ENCODE assay signal across 12 cellular contexts in the genomic region with DNA sequence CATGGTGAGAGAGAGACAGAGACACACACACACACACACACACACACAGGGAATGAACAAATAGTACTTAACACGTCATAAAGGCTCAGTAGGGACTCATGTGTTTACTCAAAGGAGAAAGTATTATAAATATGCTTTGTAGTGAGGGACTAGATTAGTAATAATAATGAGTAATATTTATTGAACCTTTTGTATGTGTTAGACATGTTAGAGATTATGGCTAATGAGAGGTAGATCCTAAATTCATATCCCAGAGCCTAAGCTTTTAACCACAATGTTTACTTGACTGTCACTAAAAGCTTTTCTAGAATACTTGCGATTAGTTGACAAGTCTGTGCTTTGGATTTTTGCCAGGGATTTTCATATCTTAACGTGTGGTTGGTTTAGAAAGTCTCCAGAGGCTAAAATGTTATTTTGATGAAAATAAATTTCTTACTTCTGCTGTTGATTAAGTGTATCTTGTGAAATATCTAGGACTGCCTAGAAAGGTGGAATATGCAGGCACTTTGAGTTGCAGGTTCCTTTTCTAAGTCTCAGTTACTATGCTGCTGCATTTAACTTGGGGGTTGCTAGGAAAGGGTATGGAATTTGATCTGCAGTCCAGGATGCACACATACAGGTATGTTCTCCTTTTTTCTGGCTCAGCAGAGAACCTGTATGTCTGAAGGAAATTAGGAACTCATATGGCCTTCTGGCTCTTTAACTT.
DNase-seq lines count a peak whose midpoint lies in the region; ATAC-seq and TF ChIP-seq lines count a peak whose summit lies in the region.
"Had no signal": no experiment of that assay in that cellular context is flagged by ENCODE, and none has a peak within 500 bp of the region (broad histone marks: within the 10 kb centered on the region; RNA-seq: fewer than 3 reads in every experiment).

No MANE protein-coding gene starts in this region.

- peaks cover 7% of the 10 kb centered on the region for H3K4me1 ChIP-seq in body of pancreas

- ATAC-seq in body of pancreas (peak; percentile 47), memory B cell (ENCODE audit: low read depth) (no peak)
- no peak for ATAC-seq in activated CD8-positive, alpha-beta memory T cell treated with anti-CD3 and anti-CD28 coated beads, Interleukin-2, amount 10 ng/mL, durations not matched to agents 7 days and 5 days
- ATAC-seq: activated naive CD4-positive, alpha-beta T cell treated with anti-CD3 and anti-CD28 coated beads, Interleukin-2, amount 50 U/mL, for 72 hours; CD8-positive, alpha-beta T cell had no signal

- no peak overlapping the region for H3K4me3 ChIP-seq in body of pancreas
- H3K4me3 ChIP-seq: SJCRH30 had no signal

- peak overlapping the region; percentile 65 for H3K27ac Mint-ChIP-seq in memory B cell
- no peak overlapping the region for H3K27ac Mint-ChIP-seq in activated CD8-positive, alpha-beta memory T cell treated with anti-CD3 and anti-CD28 coated beads, Interleukin-2, amount 10 ng/mL, durations not matched to agents 7 days and 5 days
- H3K27ac Mint-ChIP-seq: activated naive CD4-positive, alpha-beta T cell treated with anti-CD3 and anti-CD28 coated beads, Interleukin-2, amount 50 U/mL, for 72 hours; CD8-positive, alpha-beta T cell had no signal

- DNase-seq in DMS153 treated with DMSO at 0.1 percent for 48 hours (lab: John Stamatoyannopoulos, UW; ENCODE audit: unreplicated experiment) = peak; percentile 32
- DNase-seq in NCI-H146 (lab: John Stamatoyannopoulos, UW) = peak; percentile 52
- DNase-seq in body of pancreas = no peak
- no peak for DNase-seq in memory B cell (ENCODE audit: low spot score in 2 of 2)
- DNase-seq in LoVo (ENCODE audit: low spot score) = no peak
- DNase-seq in activated CD8-positive, alpha-beta memory T cell treated with anti-CD3 and anti-CD28 coated beads, Interleukin-2, amount 10 ng/mL, durations not matched to agents 7 days and 5 days = no peak
- DNase-seq in AG20443 (ENCODE audit: low spot score) = no peak
- DNase-seq in amniotic stem cell (lab: John Stamatoyannopoulos, UW) = no peak
- DNase-seq: activated CD4-positive, alpha-beta T cell treated with anti-CD3 and anti-CD28 coated beads for 48 hours; CD8-positive, alpha-beta T cell; SJCRH30 had no signal

- WGBS in body of pancreas, 2 donors = 5 to 9% methylated on average over 3 of the region's 3 CpGs

- H3K4me3 Mint-ChIP-seq in memory B cell = no peak overlapping the region
- H3K4me3 Mint-ChIP-seq in activated CD8-positive, alpha-beta memory T cell treated with anti-CD3 and anti-CD28 coated beads, Interleukin-2, amount 10 ng/mL, durations not matched to agents 7 days and 5 days = no peak overlapping the region
- H3K4me3 Mint-ChIP-seq: CD8-positive, alpha-beta T cell had no signal

- CTCF ChIA-PET in activated CD8-positive, alpha-beta memory T cell treated with anti-CD3 and anti-CD28 coated beads, Interleukin-2, amount 10 ng/mL, durations not matched to agents 7 days and 5 days (lab: Charles Lee) = interaction anchor here (1.6 kb wide), 1 partner anchor 15 kb away, joined by 3 read pairs; no protein-coding TSS in a partner anchor

- H3K36me3 ChIP-seq in body of pancreas (replicated peaks in 1 of 2; ENCODE audit: insufficient read depth in 1 of 2, low read depth in 2 of 2) = peaks cover 0 to 4% of the 10 kb centered on the region in 2 donors
- H3K36me3 ChIP-seq: SJCRH30 had no signal

- no peaks in the 10 kb centered on the region for H3K27me3 Mint-ChIP-seq in memory B cell
- no peaks in the 10 kb centered on the region for H3K27me3 Mint-ChIP-seq in activated CD8-positive, alpha-beta memory T cell treated with anti-CD3 and anti-CD28 coated beads, Interleukin-2, amount 10 ng/mL, durations not matched to agents 7 days and 5 days

- no peak for TF ChIP-seq POLR2A in body of pancreas (IDR thresholded peaks at IDR 0.05)

- no peak for TF ChIP-seq CTCF in body of pancreas (IDR thresholded peaks at IDR 0.05)

- H3K9me3 ChIP-seq in body of pancreas = no peaks in the 10 kb centered on the region
- H3K9me3 ChIP-seq: SJCRH30 had no signal

- no peaks in the 10 kb centered on the region for H3K27me3 ChIP-seq in body of pancreas
- H3K27me3 ChIP-seq: SJCRH30 had no signal

- H3K27ac ChIP-seq in body of pancreas = peak overlapping the region in 1 of 4 donors; percentile 7
- H3K27ac ChIP-seq: SJCRH30 had no signal

- intact Hi-C loops in body of pancreas (cut with DNase I) = no loop called here

- H3K9me3 Mint-ChIP-seq in memory B cell = no peaks in the 10 kb centered on the region
- no peaks in the 10 kb centered on the region for H3K9me3 Mint-ChIP-seq in activated CD8-positive, alpha-beta memory T cell treated with anti-CD3 and anti-CD28 coated beads, Interleukin-2, amount 10 ng/mL, durations not matched to agents 7 days and 5 days (ENCODE audit: low read depth)
- H3K9me3 Mint-ChIP-seq: activated naive CD4-positive, alpha-beta T cell treated with anti-CD3 and anti-CD28 coated beads, Interleukin-2, amount 50 U/mL, for 72 hours; CD8-positive, alpha-beta T cell had no signal

- peaks cover 14% of the 10 kb centered on the region for H3K36me3 Mint-ChIP-seq in memory B cell
- peaks cover 4% of the 10 kb centered on the region for H3K36me3 Mint-ChIP-seq in activated CD8-positive, alpha-beta memory T cell treated with anti-CD3 and anti-CD28 coated beads, Interleukin-2, amount 10 ng/mL, durations not matched to agents 7 days and 5 days
- H3K36me3 Mint-ChIP-seq: activated naive CD4-positive, alpha-beta T cell treated with anti-CD3 and anti-CD28 coated beads, Interleukin-2, amount 50 U/mL, for 72 hours had no signal

- no peaks in the 10 kb centered on the region for H3K4me1 Mint-ChIP-seq in memory B cell
- no peaks in the 10 kb centered on the region for H3K4me1 Mint-ChIP-seq in activated CD8-positive, alpha-beta memory T cell treated with anti-CD3 and anti-CD28 coated beads, Interleukin-2, amount 10 ng/mL, durations not matched to agents 7 days and 5 days

Comparison
In these comparisons a context has a peak if more than half of its experiments do, and no peak if none do; other contexts are left out.
1. DNase-seq: peak in DMS153 treated with DMSO at 0.1 percent for 48 hours (single experiment) and NCI-H146 (single experiment); none in body of pancreas (0 of 4), memory B cell (0 of 2), LoVo (single experiment), activated CD8-positive, alpha-beta memory T cell treated with anti-CD3 and anti-CD28 coated beads, Interleukin-2, amount 10 ng/mL, durations not matched to agents 7 days and 5 days (single experiment), AG20443 (single experiment) and amniotic stem cell (single experiment).